8 cellular contexts compared by ENCODE assay signal in the genomic region with DNA sequence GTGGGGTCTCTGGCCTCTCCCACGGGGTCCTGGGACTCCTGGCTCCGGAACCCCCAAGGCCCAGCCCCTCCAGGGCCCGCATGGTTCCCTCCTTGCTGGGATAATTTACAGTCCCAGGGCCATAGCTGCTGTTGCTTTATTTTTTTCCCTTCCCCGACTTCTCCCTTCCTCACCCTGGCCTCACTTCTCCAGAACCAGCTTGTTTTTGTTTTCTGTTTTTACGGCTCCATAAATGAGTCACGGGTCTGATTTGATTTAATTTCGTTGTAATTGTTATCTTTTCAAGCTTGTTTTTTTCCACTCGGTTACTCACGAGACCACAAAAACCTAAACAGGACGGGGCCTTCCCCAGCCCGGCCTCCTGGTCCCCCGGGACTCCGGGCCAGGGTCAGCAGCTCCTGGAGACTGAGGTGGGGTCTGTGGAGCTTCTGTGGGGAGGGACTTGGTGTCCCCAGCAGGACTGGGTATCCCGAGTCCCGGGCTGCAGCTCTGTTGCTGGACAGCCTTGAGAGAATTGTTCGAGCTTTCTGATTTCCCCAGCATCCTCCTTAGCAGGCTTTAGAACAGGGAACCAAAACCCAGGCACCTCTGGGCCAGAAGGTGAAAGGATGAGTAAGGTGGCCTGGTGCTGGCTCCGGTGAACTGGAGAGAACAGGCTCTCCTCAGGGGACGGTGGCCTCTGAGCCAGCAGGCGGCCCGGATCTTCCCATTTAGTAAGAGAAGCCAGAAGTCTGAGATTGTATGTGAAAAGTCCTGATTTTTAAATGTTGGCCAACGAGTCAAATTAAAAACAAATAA.
DNase-seq lines count a peak whose midpoint lies in the region; TF ChIP-seq lines count a peak whose summit lies in the region.

No MANE protein-coding gene starts in this region.

- H3K9me3 ChIP-seq in DOHH2 (ENCODE audit: control insufficient read depth, insufficient read depth, low read length) (no peaks in the 10 kb centered on the region), adipocyte (ENCODE audit: control insufficient read depth, low read length) (no peaks in the 10 kb centered on the region), liver (ENCODE audit: control insufficient read depth in 4 of 4, low read length in 3 of 4) (no peaks in the 10 kb centered on the region)

- no peaks in the 10 kb centered on the region for H3K9me2 ChIP-seq in DOHH2 (replicated peaks; ENCODE audit: control insufficient read depth, low read length)

- H3K4me3 ChIP-seq in DOHH2 (ENCODE audit: low read length) (peak overlapping the region; percentile 65), adipocyte (ENCODE audit: low read length) (peak overlapping the region; percentile 71), liver (ENCODE audit: low read depth in 1 of 3, low read length in 3 of 3) (no peak overlapping the region)

- TF ChIP-seq CTCF in DOHH2 (IDR thresholded peaks at IDR 0.05; ENCODE audit: low read depth, low read length, poor library complexity, severe bottlenecking) (no peak), liver (IDR thresholded peaks at IDR 0.05; ENCODE audit: low read depth, low read length, missing input control) (no peak)

- H3K36me3 ChIP-seq in DOHH2 (ENCODE audit: control insufficient read depth, low read length), result no peaks in the 10 kb centered on the region
- no peaks in the 10 kb centered on the region for H3K36me3 ChIP-seq in adipocyte (ENCODE audit: control insufficient read depth, insufficient read depth, low read length, severe bottlenecking)
- H3K36me3 ChIP-seq in liver (ENCODE audit: control insufficient read depth in 4 of 4, insufficient read depth in 3 of 4, low read depth in 1 of 4, low read length in 3 of 4), result no peaks in the 10 kb centered on the region

- POLR2A ChIA-PET in HEK293T (lab: Yijun Ruan, JAX), result interaction anchor here (0.8 to 3.1 kb wide), 8 partner anchors 9 to 170 kb away, joined by 3 to 24 read pairs (median 4); partner anchors contain the start of gene CEBPB

- H3K79me2 ChIP-seq in DOHH2 (ENCODE audit: control insufficient read depth, low read length), result no peaks in the 10 kb centered on the region

- H3K4me1 ChIP-seq in DOHH2 (ENCODE audit: control insufficient read depth, low read length) (peaks cover 38% of the 10 kb centered on the region), adipocyte (ENCODE audit: control insufficient read depth, insufficient read depth, low read length) (peaks cover 55% of the 10 kb centered on the region), liver (ENCODE audit: control insufficient read depth in 4 of 4, insufficient read depth in 4 of 4, low read length in 3 of 4) (peaks cover 4 to 14% (median 9%) of the 10 kb centered on the region in 4 donors)

- H3K4me2 ChIP-seq in DOHH2 (ENCODE audit: low read length), result peak overlapping the region; percentile 86

- 74% methylated on average over 21 of the region's 21 CpGs for WGBS in liver

- CTCF ChIA-PET in HEK293T (lab: Yijun Ruan, JAX), result interaction anchor here (1.2 kb wide), 1 partner anchor 12 kb away, joined by 5 read pairs; no protein-coding TSS in a partner anchor

- no peaks in the 10 kb centered on the region for H3K27me3 ChIP-seq in DOHH2 (ENCODE audit: control insufficient read depth, low read length)
- H3K27me3 ChIP-seq in adipocyte (replicated peaks; ENCODE audit: control insufficient read depth, insufficient read depth, low read length), result no peaks in the 10 kb centered on the region
- no peaks in the 10 kb centered on the region for H3K27me3 ChIP-seq in liver (ENCODE audit: control insufficient read depth in 4 of 4, insufficient read depth in 4 of 4, low read length in 3 of 4)

- no peaks in the 10 kb centered on the region for H4K20me1 ChIP-seq in DOHH2 (ENCODE audit: control insufficient read depth, insufficient read depth, low read depth, low read length)

- H3K9ac ChIP-seq in adipocyte (ENCODE audit: low read length) (peak overlapping the region; percentile 98), liver (ENCODE audit: low read depth in 1 of 2, low read length in 2 of 2) (no peak overlapping the region)

- peak; percentile 29 for DNase-seq in HEK293T (ENCODE audit: extremely low spot score)
- peak; percentile 81 for DNase-seq in adipocyte (ENCODE audit: low read depth)
- DNase-seq in NCI-H82 (lab: John Stamatoyannopoulos, UW), result no peak
- no peak for DNase-seq in DMS79 treated with DMSO at 0.1 percent for 48 hours (lab: John Stamatoyannopoulos, UW)
- no peak for DNase-seq in mesenteric fat pad (ENCODE audit: low spot score)
- no peak for DNase-seq in HuH-7.5 (ENCODE audit: low spot score)

- H3K27ac ChIP-seq in DOHH2 (ENCODE audit: low read depth, low read length) (peak overlapping the region; percentile 81), liver (ENCODE audit: low read depth in 1 of 2, low read length in 2 of 2) (peak overlapping the region; percentile 44 to 52)

- H3F3A ChIP-seq in DOHH2 (ENCODE audit: control insufficient read depth, insufficient read depth), result peaks cover 11% of the 10 kb centered on the region

- TF ChIP-seq RAD21 in liver (IDR thresholded peaks at IDR 0.05), result no peak

TF ChIP-seq in HEK293T, 16 proteins besides CTCF, POLR2A, EP300 and RAD21:
- TF ChIP-seq BHLHE40 (IDR thresholded peaks at IDR 0.05; ENCODE audit: borderline replicate concordance) (no peak), FOXA1 (IDR thresholded peaks at IDR 0.05) (no peak), SUZ12 (IDR thresholded peaks at IDR 0.05) (no peak), FOXK2 (IDR thresholded peaks at IDR 0.05) (no peak), TARDBP (IDR thresholded peaks at IDR 0.05) (no peak), FOXM1 (IDR thresholded peaks at IDR 0.05; ENCODE audit: borderline replicate concordance) (no peak), CTBP1 (IDR thresholded peaks at IDR 0.05; ENCODE audit: borderline replicate concordance) (no peak), LEF1 (IDR thresholded peaks at IDR 0.05; ENCODE audit: borderline replicate concordance) (no peak), SP1 (IDR thresholded peaks at IDR 0.05) (no peak), L3MBTL2 (conservative IDR thresholded peaks at IDR 0.05) (no peak), HDGF (IDR thresholded peaks at IDR 0.05; ENCODE audit: borderline replicate concordance) (no peak)
- TF ChIP-seq, protein P1, sequence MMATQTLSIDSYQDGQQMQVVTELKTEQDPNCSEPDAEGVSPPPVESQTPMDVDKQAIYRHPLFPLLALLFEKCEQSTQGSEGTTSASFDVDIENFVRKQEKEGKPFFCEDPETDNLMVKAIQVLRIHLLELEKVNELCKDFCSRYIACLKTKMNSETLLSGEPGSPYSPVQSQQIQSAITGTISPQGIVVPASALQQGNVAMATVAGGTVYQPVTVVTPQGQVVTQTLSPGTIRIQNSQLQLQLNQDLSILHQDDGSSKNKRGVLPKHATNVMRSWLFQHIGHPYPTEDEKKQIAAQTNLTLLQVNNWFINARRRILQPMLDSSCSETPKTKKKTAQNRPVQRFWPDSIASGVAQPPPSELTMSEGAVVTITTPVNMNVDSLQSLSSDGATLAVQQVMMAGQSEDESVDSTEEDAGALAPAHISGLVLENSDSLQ (IDR thresholded peaks at IDR 0.05), result no peak

TF ChIP-seq in liver, 16 proteins besides CTCF, POLR2A, EP300 and RAD21:
- TF ChIP-seq FOXA1 (IDR thresholded peaks at IDR 0.05) (no peak), NR2F2 (IDR thresholded peaks at IDR 0.05) (peak; percentile 14), REST (IDR thresholded peaks at IDR 0.05) (no peak), EGR1 (IDR thresholded peaks at IDR 0.05; ENCODE audit: low read depth in 2 of 2) (no peak)

Comparison
In these comparisons a context has a peak if more than half of its experiments do, and no peak if none do; other contexts are left out.
1. H3K4me3 ChIP-seq: peak in DOHH2 (single experiment) and adipocyte (single experiment); none in liver (0 of 3).
2. DNase-seq: peak in HEK293T (single experiment) and adipocyte (single experiment); none in NCI-H82 (single experiment), DMS79 treated with DMSO at 0.1 percent for 48 hours (single experiment), mesenteric fat pad (single experiment) and HuH-7.5 (single experiment).